ENCODE assay signal across 8 cellular contexts in the genomic region with DNA sequence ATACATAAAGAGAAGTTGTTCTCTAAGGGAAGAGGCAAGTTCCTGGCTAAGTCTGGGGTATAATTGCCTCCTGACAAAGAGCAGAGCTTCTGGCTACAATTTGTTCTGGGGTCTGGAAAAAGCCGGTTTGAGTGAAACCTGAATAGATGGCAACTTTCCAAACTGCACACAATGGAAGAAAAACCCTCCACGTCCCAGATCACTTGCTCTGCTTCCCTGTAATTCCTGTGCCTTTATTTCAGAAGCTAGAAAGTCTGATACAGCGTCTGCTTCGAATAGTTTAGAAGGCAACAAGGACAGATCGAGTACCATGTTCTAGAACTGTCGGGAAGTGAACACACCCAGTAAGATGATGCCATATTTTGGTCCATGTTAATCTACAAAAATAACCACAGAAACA. TPM values are rescaled to one million over a fixed set of nuclear protein-coding genes. Genes with fewer than 3 reads are reported as not detected.
DNase-seq lines count a peak whose midpoint lies in the region; ATAC-seq and TF ChIP-seq lines count a peak whose summit lies in the region.

No MANE protein-coding gene starts in this region.

- ATAC-seq in HG03039 (IDR thresholded peaks at IDR 0.05; ENCODE audit: unreplicated experiment) (no peak), HG03460 (IDR thresholded peaks at IDR 0.05; ENCODE audit: unreplicated experiment) (no peak)

- CTCF ChIA-PET in mammary epithelial cell (lab: Charles Lee; ENCODE audit: low non-redundant PET) = no interaction called here

- H3K4me3 ChIP-seq in BE2C (ENCODE audit: low read depth, low read length) (peak overlapping the region; percentile 85), mammary epithelial cell (replicated peaks in 1 of 3; ENCODE audit: insufficient read depth in 1 of 3, low read depth in 2 of 3, low read length in 3 of 3) (no peak overlapping the region), muscle layer of duodenum (ENCODE audit: low read depth in 1 of 2, low read length in 2 of 2) (peak overlapping the region in 1 of 2 donors; percentile 90)

- in situ Hi-C loops in mammary epithelial cell (cut with MboI; ENCODE audit: low sequenced_read_pairs in 2 of 2) = no loop called here

- no peak for TF ChIP-seq CTCF in BE2C (IDR thresholded peaks at IDR 0.05; ENCODE audit: low read depth, low read length)
- no peak for TF ChIP-seq CTCF in mammary epithelial cell (conservative IDR thresholded peaks at IDR 0.05 in 1 of 2, IDR thresholded peaks at IDR 0.05 in 1 of 2; ENCODE audit: extremely low read depth in 1 of 2, insufficient read depth in 1 of 2, low read depth in 1 of 2, low read length in 2 of 2)

- H3K9ac ChIP-seq in mammary epithelial cell (ENCODE audit: insufficient read depth, low read length) = no peak overlapping the region

- H3K27ac ChIP-seq in mammary epithelial cell (ENCODE audit: insufficient read depth, low read depth, low read length) = peak overlapping the region; percentile 2
- peak overlapping the region; percentile 47 for H3K27ac ChIP-seq in muscle layer of duodenum (ENCODE audit: low read length)

- H3K36me3 ChIP-seq in BE2C = peaks cover 5% of the 10 kb centered on the region; the same call in 1 of the 2 replicates
- no peaks in the 10 kb centered on the region for H3K36me3 ChIP-seq in mammary epithelial cell (ENCODE audit: insufficient read depth, low read length)
- peaks cover 0 to 3% of the 10 kb centered on the region in 2 donors for H3K36me3 ChIP-seq in muscle layer of duodenum (ENCODE audit: control insufficient read depth in 1 of 2, insufficient read depth in 2 of 2, low read length in 2 of 2)

- dilution Hi-C loops in mammary epithelial cell (cut with HindIII; ENCODE audit: low sequenced_read_pairs) = no loop called here

- intact Hi-C loops in mammary epithelial cell (cut with micrococcal nuclease) = no loop called here

- H4K20me1 ChIP-seq in mammary epithelial cell (ENCODE audit: insufficient read depth, low read length) = no peaks in the 10 kb centered on the region

- DNase-seq in BE2C = peak; percentile 50
- peak; percentile 61 for DNase-seq in NCI-H146 (lab: John Stamatoyannopoulos, UW)
- DNase-seq in mammary epithelial cell = peak; percentile 23
- DNase-seq in ureter (ENCODE audit: low spot score) = no peak
- DNase-seq in NK-92 (lab: John Stamatoyannopoulos, UW; ENCODE audit: unreplicated experiment) = no peak

- H3K9me3 ChIP-seq in BE2C = no peaks in the 10 kb centered on the region
- H3K9me3 ChIP-seq in mammary epithelial cell (replicated peaks; ENCODE audit: insufficient read depth, low read length) = no peaks in the 10 kb centered on the region
- H3K9me3 ChIP-seq in muscle layer of duodenum (ENCODE audit: control insufficient read depth in 1 of 2, low read length in 2 of 2) = no peaks in the 10 kb centered on the region

- H3K4me2 ChIP-seq in mammary epithelial cell (ENCODE audit: insufficient read depth, low read depth, low read length) = peak overlapping the region; percentile 8

- WGBS in mammary epithelial cell (ENCODE audit: low coverage, missing lambda C conversion rate) = 25% methylated on average over 6 of the region's 6 CpGs

- H3K27me3 ChIP-seq in BE2C = no peaks in the 10 kb centered on the region
- no peaks in the 10 kb centered on the region for H3K27me3 ChIP-seq in mammary epithelial cell (ENCODE audit: insufficient read depth, low read length)
- H3K27me3 ChIP-seq in muscle layer of duodenum (ENCODE audit: low read depth, low read length) = no peaks in the 10 kb centered on the region

- peaks cover 34% of the 10 kb centered on the region for H3K79me2 ChIP-seq in mammary epithelial cell (ENCODE audit: insufficient read depth, low read length)

- peak overlapping the region; percentile 43 for H2AFZ ChIP-seq in mammary epithelial cell (ENCODE audit: low read depth, low read length)

- no TSS peak for BruUV-seq in mammary epithelial cell (replicated peaks; lab: Mats Ljungman, UMichigan)

- peaks cover 3% of the 10 kb centered on the region; the same call in 1 of the 2 replicates for H3K4me1 ChIP-seq in BE2C
- peaks cover 21% of the 10 kb centered on the region for H3K4me1 ChIP-seq in mammary epithelial cell (ENCODE audit: insufficient read depth, low read length)
- H3K4me1 ChIP-seq in muscle layer of duodenum (ENCODE audit: control insufficient read depth in 1 of 2, insufficient read depth in 2 of 2, low read length in 2 of 2) = peaks cover 6 to 22% of the 10 kb centered on the region in 2 donors

RNA-seq across cellular contexts. Expression of a gene that starts 1.6 kb away (rescaled TPM):
- polyA plus RNA-seq in BE2C (2012; ENCODE audit: insufficient read depth, insufficient read length, low read depth) = 64.6 TPM
- total RNA-seq in mammary epithelial cell (10 to 100 TPM; 54.3 to 59.8 TPM), ureter (81.6 TPM)
- polyA plus RNA-seq in mammary epithelial cell = 52.7 TPM
- polyA minus RNA-seq in mammary epithelial cell = 57.3 TPM

RNA-seq across cellular contexts. Expression of a gene that starts 7.6 kb away (rescaled TPM):
- polyA plus RNA-seq in BE2C (2012; ENCODE audit: insufficient read depth, insufficient read length, low read depth) = 27.8 TPM
- total RNA-seq in mammary epithelial cell (10 to 100 TPM in 1 of 2 donors, 1 to 10 TPM in 1; 6.7 to 11.0 TPM), ureter (18.7 TPM)
- polyA plus RNA-seq in mammary epithelial cell = 10.3 TPM
- 6.6 TPM for polyA minus RNA-seq in mammary epithelial cell

RNA-seq across cellular contexts. Expression of a gene that starts 34.5 kb away (rescaled TPM):
- polyA plus RNA-seq in BE2C (2012; ENCODE audit: insufficient read depth, insufficient read length, low read depth) = 5.6 TPM
- total RNA-seq in mammary epithelial cell (1 to 10 TPM; 4.8 to 8.7 TPM), ureter (16.1 TPM)
- polyA plus RNA-seq in mammary epithelial cell = 4.3 TPM
- polyA minus RNA-seq in mammary epithelial cell = not detected

RNA-seq across cellular contexts. Expression of a gene that starts 36.1 kb away (rescaled TPM):
- 3.7 TPM for polyA plus RNA-seq in BE2C (2012; ENCODE audit: insufficient read depth, insufficient read length, low read depth)
- total RNA-seq in mammary epithelial cell = 1 to 10 TPM; 1.5 to 4.0 TPM
- polyA plus RNA-seq in mammary epithelial cell = 0.44 TPM
- 2.5 TPM for polyA minus RNA-seq in mammary epithelial cell
- 16.6 TPM for total RNA-seq in ureter

RNA-seq across cellular contexts. Expression of a gene that starts 41.1 kb away (rescaled TPM):
- polyA plus RNA-seq in BE2C (2012; ENCODE audit: insufficient read depth, insufficient read length, low read depth) = 72.0 TPM
- 10 to 100 TPM; 67.8 to 96.2 TPM for total RNA-seq in mammary epithelial cell
- 137 TPM for polyA plus RNA-seq in mammary epithelial cell
- polyA minus RNA-seq in mammary epithelial cell = 179 TPM
- total RNA-seq in ureter = 65.3 TPM

Comparison
In these comparisons a context has a peak if more than half of its experiments do, and no peak if none do; other contexts are left out.
1. DNase-seq: peak in BE2C (single experiment), NCI-H146 (single experiment) and mammary epithelial cell (single experiment); none in ureter (single experiment) and NK-92 (single experiment).